In genomic region chr4:150647008-150647407, GRCh38 we compare ENCODE assay signal across 26 cellular contexts.
A peak's percentile ranks its signal among the peaks of the same experiment; 100 is the strongest.
DNase-seq lines count a peak whose midpoint lies in the region; ATAC-seq and TF ChIP-seq lines count a peak whose summit lies in the region.
"Had no signal": no experiment of that assay in that cellular context is flagged by ENCODE, and none has a peak within 500 bp of the region (broad histone marks: within the 10 kb centered on the region; RNA-seq: fewer than 3 reads in every experiment).

No MANE protein-coding gene starts in this region.

- no peaks in the 10 kb centered on the region for H3K9me3 ChIP-seq in left ventricle myocardium inferior (replicated peaks)

- H3K36me3 ChIP-seq in left ventricle myocardium inferior = no peaks in the 10 kb centered on the region

- H3K27me3 ChIP-seq in left ventricle myocardium inferior (ENCODE audit: low read depth) = no peaks in the 10 kb centered on the region

- H3K4me3 ChIP-seq in astrocyte of the spinal cord (ENCODE audit: low read depth, low read length) (no peak overlapping the region), left ventricle myocardium inferior (no peak overlapping the region)
- H3K4me3 ChIP-seq: SK-N-MC had no signal

- ATAC-seq in HG03460 (IDR thresholded peaks at IDR 0.05; ENCODE audit: unreplicated experiment) = no peak
- ATAC-seq: CD8-positive, alpha-beta T cell had no signal

- DNase-seq in AG08396 (ENCODE audit: low spot score) (peak; percentile 13), HS-27A (ENCODE audit: low read depth) (peak; percentile 27), astrocyte of the spinal cord (ENCODE audit: low read depth, low spot score) (peak; percentile 16), hepatic stellate cell (ENCODE audit: low spot score) (peak; percentile 8), left ventricle myocardium inferior (no peak), NCI-H2107 treated with DMSO at 0.1 percent for 48 hours (lab: John Stamatoyannopoulos, UW; ENCODE audit: unreplicated experiment) (no peak), GM10266 (ENCODE audit: extremely low spot score) (no peak)
- DNase-seq: ACHN; AML-193; C1 segment of cervical spinal cord; CD8-positive, alpha-beta T cell; GF-D8; NCI-H1105; NCI-H146; NCI-H2029; NCI-H226; NCI-H524; NCI-H774; NK-92 treated with Interleukin-12 subunit alpha and Interleukin-12 subunit beta, amount 100 ng/mL, for 24 hours; SHP77 treated with DMSO at 0.1 percent for 48 hours had no signal

- intact Hi-C loops in left ventricle myocardium inferior (cut with micrococcal nuclease) = no loop called here

- H3K27ac ChIP-seq in left ventricle myocardium inferior (replicated peaks) = no peak overlapping the region
- H3K27ac ChIP-seq: 22Rv1, HL-60, KMS-11, RWPE1, SK-N-MC had no signal

- in situ Hi-C loops in astrocyte of the spinal cord (cut with HindIII; ENCODE audit: low sequenced_read_pairs) = no loop called here

- TF ChIP-seq CTCF in astrocyte of the spinal cord (IDR thresholded peaks at IDR 0.05; ENCODE audit: low read depth, low read length) = no peak
- TF ChIP-seq CTCF in left ventricle myocardium inferior (IDR thresholded peaks at IDR 0.05; ENCODE audit: borderline replicate concordance) = no peak
- TF ChIP-seq CTCF in GM10266 (IDR thresholded peaks at IDR 0.05; ENCODE audit: control insufficient read depth, insufficient read depth, low read depth, missing control alignments) = no peak

- H3K4me1 ChIP-seq in left ventricle myocardium inferior = no peaks in the 10 kb centered on the region

Comparison
In these comparisons a context has a peak if more than half of its experiments do, and no peak if none do; other contexts are left out.
1. DNase-seq: peak in AG08396 (single experiment), HS-27A (single experiment), astrocyte of the spinal cord (single experiment) and hepatic stellate cell (single experiment); none in left ventricle myocardium inferior (single experiment), NCI-H2107 treated with DMSO at 0.1 percent for 48 hours (single experiment) and GM10266 (single experiment).